8 cellular contexts compared by ENCODE assay signal in the genomic region with DNA sequence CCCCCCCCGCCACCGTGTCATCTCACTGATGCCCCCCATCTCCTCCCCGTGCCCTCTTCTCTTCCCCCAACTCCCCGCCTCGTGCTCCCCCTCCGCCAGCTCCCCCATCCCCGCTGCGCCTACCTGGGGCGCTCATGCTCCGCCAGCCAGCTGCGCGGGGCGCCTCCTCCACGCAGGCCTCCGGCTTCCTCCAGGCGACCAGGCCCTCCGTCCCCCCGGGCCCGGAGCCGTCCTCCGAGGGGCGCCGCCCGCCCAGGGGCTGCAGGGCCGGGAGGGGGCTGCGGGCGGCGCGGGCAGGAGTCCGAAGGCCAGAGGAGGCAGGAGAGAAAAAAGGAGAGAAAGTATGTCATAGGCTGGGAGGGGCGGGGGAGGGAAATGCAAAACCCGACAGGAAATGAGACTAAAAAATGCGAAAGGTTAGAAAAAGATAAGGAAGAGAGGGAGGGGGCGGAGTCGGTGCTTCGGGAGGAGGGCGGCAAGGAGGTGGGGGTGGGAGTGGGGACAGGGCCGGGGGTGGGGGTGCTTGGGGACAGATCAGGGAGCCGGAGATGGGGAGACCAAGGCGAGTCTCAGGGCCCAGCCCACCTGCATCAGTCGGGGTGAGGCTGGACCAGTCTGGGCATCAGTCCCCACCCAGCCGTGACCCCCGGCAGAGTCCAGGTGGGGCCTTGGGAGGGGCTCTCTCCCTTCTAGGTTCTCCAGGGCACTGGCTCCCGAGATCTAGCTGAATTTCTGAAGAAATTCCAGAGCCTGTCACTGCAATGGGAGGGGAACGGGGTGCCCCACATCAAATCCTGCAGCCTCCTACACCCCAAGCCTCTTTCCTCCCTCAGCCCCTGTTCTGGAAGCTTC. TPM values are rescaled to one million over a fixed set of nuclear protein-coding genes. Genes with fewer than 3 reads are reported as not detected.
DNase-seq lines count a peak whose midpoint lies in the region; ATAC-seq, FAIRE-seq and TF ChIP-seq lines count a peak whose summit lies in the region.

Gene CARD11 (minus strand): TSS at position 324 of the 852 bp plus-strand sequence. CDS start 85,361 bp downstream, outside the sequence.

- TF ChIP-seq CTCF in IMR-90 (conservative IDR thresholded peaks at IDR 0.05; ENCODE audit: low read depth, low read length) = no peak
- TF ChIP-seq CTCF in keratinocyte (optimal IDR thresholded peaks at IDR 0.05 in 1 of 3, IDR thresholded peaks at IDR 0.05 in 1 of 3, conservative IDR thresholded peaks at IDR 0.05 in 1 of 3; ENCODE audit: extremely low read depth in 1 of 3, insufficient read depth in 2 of 3, low read length in 3 of 3) = no peak
- TF ChIP-seq CTCF in transverse colon (IDR thresholded peaks at IDR 0.05) = no peak

- H4K20me1 ChIP-seq in IMR-90 (ENCODE audit: insufficient read depth, low read length) = no peaks in the 10 kb centered on the region
- no peaks in the 10 kb centered on the region for H4K20me1 ChIP-seq in keratinocyte (ENCODE audit: control insufficient read depth, extremely low read depth, insufficient read depth, low read length)

- no peak within 1 kb of the TSS for H3K27ac ChIP-seq in IMR-90 (ENCODE audit: insufficient read depth, low read length)
- no peak within 1 kb of the TSS for H3K27ac ChIP-seq in keratinocyte (ENCODE audit: control insufficient read depth, insufficient read depth, low read length)
- peak within 1 kb of the TSS; percentile 41 to 61 (median 53) for H3K27ac ChIP-seq in transverse colon

- H3K4me3 ChIP-seq in IMR-90 (ENCODE audit: insufficient read depth, low read depth, low read length) (peak within 1 kb of the TSS; percentile 28), keratinocyte (ENCODE audit: control insufficient read depth in 2 of 3, extremely low read depth in 1 of 3, insufficient read depth in 2 of 3, low read depth in 1 of 3, low read length in 3 of 3) (peak within 1 kb of the TSS; percentile 53 to 73 (median 67)), transverse colon (peak within 1 kb of the TSS in 3 of 4 donors; percentile 21 to 45 (median 31))

- H2BK5ac ChIP-seq in IMR-90 (ENCODE audit: low read depth, low read length, poor library complexity, severe bottlenecking) = no peak within 1 kb of the TSS

- BruUV-seq in IMR-90 (replicated peaks; lab: Mats Ljungman, UMichigan) = no TSS peak

- no peaks in the 10 kb centered on the region for H3K79me1 ChIP-seq in IMR-90 (ENCODE audit: low read depth in 1 of 2, low read length in 2 of 2)

- H3K4me2 ChIP-seq in IMR-90 (ENCODE audit: low read depth, low read length) = no peak within 1 kb of the TSS; the same call in 1 of the 2 replicates
- H3K4me2 ChIP-seq in keratinocyte (ENCODE audit: control insufficient read depth, extremely low read depth, insufficient read depth, low read depth, low read length) = peak within 1 kb of the TSS; percentile 78

- no peaks in the 10 kb centered on the region for H3K36me3 ChIP-seq in IMR-90 (ENCODE audit: control insufficient read depth, insufficient read depth, low read length)
- H3K36me3 ChIP-seq in keratinocyte (ENCODE audit: control insufficient read depth in 2 of 2, extremely low read depth in 1 of 2, insufficient read depth in 2 of 2, low read length in 2 of 2) = no peaks in the 10 kb centered on the region
- H3K36me3 ChIP-seq in transverse colon = no peaks in the 10 kb centered on the region

- no peak within 1 kb of the TSS for H2BK20ac ChIP-seq in IMR-90 (ENCODE audit: low read depth, low read length)

- H2AFZ ChIP-seq in IMR-90 (replicated peaks; ENCODE audit: low read length, poor library complexity) = peak within 1 kb of the TSS; percentile 23
- peak within 1 kb of the TSS; percentile 39 for H2AFZ ChIP-seq in keratinocyte (ENCODE audit: control insufficient read depth, low read length)

- POLR2A ChIA-PET in IMR-90 (lab: Charles Lee; ENCODE audit: unreplicated experiment) = no interaction called here

- H4K8ac ChIP-seq in IMR-90 (ENCODE audit: low read depth in 2 of 2, low read length in 2 of 2) = no peak within 1 kb of the TSS

- no peak within 1 kb of the TSS for H2BK120ac ChIP-seq in IMR-90 (ENCODE audit: low read depth, low read length)

- no peak within 1 kb of the TSS for H2AK5ac ChIP-seq in IMR-90 (ENCODE audit: low read depth, low read length)

- dilution Hi-C loops in IMR-90 (cut with HindIII; ENCODE audit: low sequenced_read_pairs, unreplicated experiment) (no loop called here), keratinocyte (cut with MboI; ENCODE audit: extremely low pct_ligation_motif_present, low sequenced_read_pairs) (no loop called here)

- no peak within 1 kb of the TSS for H4K91ac ChIP-seq in IMR-90 (ENCODE audit: insufficient read depth, low read depth, low read length)

- no peak for TF ChIP-seq POLR2A in IMR-90 (IDR thresholded peaks at IDR 0.05; ENCODE audit: low read depth, low read length)
- no peak for TF ChIP-seq POLR2A in transverse colon (IDR thresholded peaks at IDR 0.05)

- no peak for DNase-seq in IMR-90
- DNase-seq in activated T-cell treated with anti-CD3 and anti-CD28 coated beads, Interleukin-2, amount 50 U/mL, for 48 hours = peak; percentile 74 to 76
- DNase-seq in keratinocyte (ENCODE audit: low read depth, low spot score) = no peak
- peak; percentile 24 for DNase-seq in transverse colon
- DNase-seq in GM19240 (ENCODE audit: insufficient read length, low spot score) = no peak
- DNase-seq in anterior cingulate cortex (lab: John Stamatoyannopoulos, UW) = no peak
- no peak for DNase-seq in G401 (ENCODE audit: low spot score)

- no peaks in the 10 kb centered on the region for H3K4me1 ChIP-seq in IMR-90 (ENCODE audit: control insufficient read depth, insufficient read depth, low read length)
- H3K4me1 ChIP-seq in keratinocyte (ENCODE audit: control insufficient read depth, extremely low read depth, insufficient read depth, low read length) = peaks cover 3% of the 10 kb centered on the region
- peaks cover 0 to 2% (median 0%) of the 10 kb centered on the region in 4 donors for H3K4me1 ChIP-seq in transverse colon

- H3K79me2 ChIP-seq in keratinocyte (ENCODE audit: control insufficient read depth, insufficient read depth, low read length) = no peaks in the 10 kb centered on the region

- no peak within 1 kb of the TSS for H3K14ac ChIP-seq in IMR-90 (replicated peaks; ENCODE audit: low read depth, low read length)

- WGBS in IMR-90 (ENCODE audit: extremely low coverage in 2 of 2, insufficient read length in 1 of 2), 2 experiments = 27% methylated on average over 9 of the region's 45 CpGs; no CpG with 5 or more reads in 1 of the 2 experiments
- 7 to 10% methylated on average over 7 to 32 of the region's 45 CpGs for WGBS in transverse colon (ENCODE audit: low coverage in 1 of 2), 2 donors

- in situ Hi-C loops in IMR-90 (cut with MboI; ENCODE audit: low sequenced_read_pairs) = no loop called here
- in situ Hi-C loops in transverse colon (cut with MboI; ENCODE audit: low pct_ligation_motif_present in 1 of 4, low pct_unique_long_range_greater_than_20kb in 1 of 4, low sequenced_read_pairs in 3 of 4) = no loop called here
- in situ Hi-C loops in G401 (cut with HindIII; ENCODE audit: low sequenced_read_pairs) = no loop called here

- FAIRE-seq in keratinocyte (lab: Jason Lieb, UNC) = no peak

- H3K4ac ChIP-seq in IMR-90 (ENCODE audit: low read depth, low read length) = no peak within 1 kb of the TSS

- intact Hi-C loops in IMR-90 (cut with micrococcal nuclease) = no loop called here
- intact Hi-C loops in transverse colon (cut with DNase I; ENCODE audit: low total_unique reads) = no loop called here

- no peak within 1 kb of the TSS for H2BK15ac ChIP-seq in IMR-90 (ENCODE audit: low read depth, low read length)

- H4K5ac ChIP-seq in IMR-90 (ENCODE audit: low read depth, low read length) = no peak within 1 kb of the TSS

- H3K9me1 ChIP-seq in IMR-90 (ENCODE audit: insufficient read depth, low read length) (no peaks in the 10 kb centered on the region), keratinocyte (ENCODE audit: control insufficient read depth, extremely low read depth, insufficient read depth, low read length) (no peaks in the 10 kb centered on the region)

- no peaks in the 10 kb centered on the region for H3K27me3 ChIP-seq in IMR-90 (ENCODE audit: control insufficient read depth, insufficient read depth, low read length)
- H3K27me3 ChIP-seq in keratinocyte (ENCODE audit: control insufficient read depth, extremely low read depth, insufficient read depth, low read length) = no peaks in the 10 kb centered on the region
- H3K27me3 ChIP-seq in transverse colon = peaks cover 21% of the 10 kb centered on the region

- H3K9ac ChIP-seq in IMR-90 (ENCODE audit: low read depth, low read length) (no peak within 1 kb of the TSS), keratinocyte (ENCODE audit: control insufficient read depth, extremely low read depth, insufficient read depth, low read length) (peak within 1 kb of the TSS; percentile 37)

- H3K18ac ChIP-seq in IMR-90 (ENCODE audit: low read depth, low read length) = no peak within 1 kb of the TSS

- no peak within 1 kb of the TSS for H3K23ac ChIP-seq in IMR-90 (ENCODE audit: low read depth, low read length)

- H2AK9ac ChIP-seq in IMR-90 (replicated peaks; ENCODE audit: low read depth, low read length, poor library complexity) = no peak within 1 kb of the TSS

- no peak for TF ChIP-seq RAD21 in IMR-90 (IDR thresholded peaks at IDR 0.05; ENCODE audit: low read length)

- H3K56ac ChIP-seq in IMR-90 (ENCODE audit: extremely low read depth, insufficient read depth, low read length) = no peak within 1 kb of the TSS

- ATAC-seq in GM18511 (IDR thresholded peaks at IDR 0.05; ENCODE audit: unreplicated experiment) (peak; percentile 31), IMR-90 (ENCODE audit: low read depth) (no peak)

- CTCF ChIA-PET in IMR-90 (lab: Yijun Ruan, JAX) = no interaction called here

- no peaks in the 10 kb centered on the region for H3K9me3 ChIP-seq in IMR-90 (ENCODE audit: control insufficient read depth, insufficient read depth, low read length)
- no peaks in the 10 kb centered on the region for H3K9me3 ChIP-seq in keratinocyte (ENCODE audit: control insufficient read depth, low read depth, low read length)
- no peaks in the 10 kb centered on the region for H3K9me3 ChIP-seq in transverse colon

- no peak for TF ChIP-seq EP300 in transverse colon (IDR thresholded peaks at IDR 0.05; ENCODE audit: low read depth)

RNA-seq across cellular contexts. Expression of gene CARD11, which starts in this region (rescaled TPM):
- total RNA-seq in IMR-90 (2012; rRNA removed) (0.18 and 0.28 TPM in 2 replicates), transverse colon (10 to 100 TPM in 1 of 4 donors, 1 to 10 TPM in 2, under 1 TPM in 1; 0.96 to 47.5 (median 6.6) TPM)
- polyA plus RNA-seq in IMR-90 (2012; rRNA removed) (0.26 and 0.53 TPM in 2 replicates), keratinocyte (4.1 to 7.2 TPM (median 4.3 TPM) in 3 replicates)
- 0.31 TPM in 2 replicates for polyA plus RNA-seq in IMR-90 (2012; cell fraction: cytosol; rRNA removed)
- polyA plus RNA-seq in IMR-90 (2012; cell fraction: nucleus; rRNA removed; ENCODE audit: low replicate concordance) = 0.47 and 0.50 TPM in 2 replicates
- 0.69 TPM for polyA plus RNA-seq in keratinocyte (2011; ENCODE audit: low read depth)
- 4.8 and 9.0 TPM in 2 replicates for polyA plus RNA-seq in keratinocyte (2011; cell fraction: cytosol; rRNA removed)
- 7.1 and 9.2 TPM in 2 replicates for polyA plus RNA-seq in keratinocyte (2011; cell fraction: nucleus; rRNA removed)
- 0.51 and 10.1 TPM in 2 replicates for polyA plus RNA-seq in keratinocyte (2012; ENCODE audit: low replicate concordance)
- polyA minus RNA-seq in keratinocyte = 3.9 to 22.2 TPM (median 12.4 TPM) in 3 replicates
- 10.9 TPM for polyA minus RNA-seq in keratinocyte (2011; cell fraction: cytosol; rRNA and poly(A)+ RNA removed)
- 4.1 and 10.1 TPM in 2 replicates for polyA minus RNA-seq in keratinocyte (2011; cell fraction: nucleus; rRNA and poly(A)+ RNA removed)
- 0.12 TPM in 1 of 2 replicates, not detected in the other for total RNA-seq in G401 (2014; rRNA removed; shearing (Covaris generic))

Comparison
In these comparisons a context has a peak if more than half of its experiments do, and no peak if none do; other contexts are left out.
1. DNase-seq: peak in activated T-cell treated with anti-CD3 and anti-CD28 coated beads, Interleukin-2, amount 50 U/mL, for 48 hours (2 of 2) and transverse colon (single experiment); none in IMR-90 (single experiment), keratinocyte (single experiment), GM19240 (single experiment), anterior cingulate cortex (0 of 58) and G401 (single experiment).
2. H3K27ac ChIP-seq: peak in transverse colon (4 of 4); none in IMR-90 (single experiment) and keratinocyte (single experiment).
3. Peak in every context shown above with its lines, with median percentiles within 50 percentile points of each other: H3K4me3 ChIP-seq.